ENCODE assay signal across 22 cellular contexts in genomic region chr15:46409879-46410278, GRCh38.
"Had no signal": no experiment of that assay in that cellular context is flagged by ENCODE, and none has a peak within 500 bp of the region (broad histone marks: within the 10 kb centered on the region; RNA-seq: fewer than 3 reads in every experiment).

No MANE protein-coding gene starts in this region.

- H3K36me3 ChIP-seq: adrenal gland, breast epithelium, gastroesophageal sphincter, left ventricle myocardium inferior, neural progenitor cell, prostate gland, tibial nerve, uterus, WERI-Rb-1 had no signal

- H3K9me3 ChIP-seq: adrenal gland, breast epithelium, gastroesophageal sphincter, left ventricle myocardium inferior, prostate gland, tibial nerve, uterus had no signal

- DNase-seq: activated CD4-positive, alpha-beta T cell treated with anti-CD3 and anti-CD28 coated beads for 36 hours; activated CD4-positive, alpha-beta T cell treated with anti-CD3 and anti-CD28 coated beads, Interleukin-2, amount 50 U/mL, for 48 hours; activated gamma-delta T cell treated with Interleukin-2 at 50 U/mL for 16 hours; activated T-cell treated with anti-CD3 and anti-CD28 coated beads for 4 hours; adrenal gland; cortex of kidney; immature natural killer cell; kidney glomerular epithelial cell; left ventricle myocardium inferior; mammary epithelial cell; right cardiac atrium; small intestine; stimulated activated CD4-positive, alpha-beta T cell treated with anti-CD3 and anti-CD28 coated beads, Interleukin-15, amount 100 ng/mL, for 24 hours; stimulated activated CD4-positive, alpha-beta T cell treated with anti-CD3 and anti-CD28 coated beads, Interleukin-2, amount 100 ng/mL, for 48 hours; uterus; WERI-Rb-1 had no signal

- H3K4me3 ChIP-seq: adrenal gland, breast epithelium, gastroesophageal sphincter, left ventricle myocardium inferior, neural progenitor cell, prostate gland, tibial nerve, uterus had no signal

- H3K27ac ChIP-seq: adrenal gland, breast epithelium, gastroesophageal sphincter, left ventricle myocardium inferior, neural progenitor cell, prostate gland, tibial nerve, uterus, WERI-Rb-1 had no signal

- H3K27me3 ChIP-seq: adrenal gland, breast epithelium, gastroesophageal sphincter, neural progenitor cell, tibial nerve, uterus had no signal

- H3K9ac ChIP-seq: neural progenitor cell had no signal

- H3K4me1 ChIP-seq: breast epithelium, gastroesophageal sphincter, left ventricle myocardium inferior, prostate gland, uterus had no signal

- ATAC-seq: activated CD4-positive, alpha-beta T cell treated with anti-CD3 and anti-CD28 coated beads for 36 hours; activated naive CD4-positive, alpha-beta T cell treated with anti-CD3 and anti-CD28 coated beads, Interleukin-2, amount 50 U/mL, for 72 hours; gastroesophageal sphincter; right cardiac atrium had no signal
